Comparison of ENCODE assay signal across 20 cellular contexts in the genomic region with DNA sequence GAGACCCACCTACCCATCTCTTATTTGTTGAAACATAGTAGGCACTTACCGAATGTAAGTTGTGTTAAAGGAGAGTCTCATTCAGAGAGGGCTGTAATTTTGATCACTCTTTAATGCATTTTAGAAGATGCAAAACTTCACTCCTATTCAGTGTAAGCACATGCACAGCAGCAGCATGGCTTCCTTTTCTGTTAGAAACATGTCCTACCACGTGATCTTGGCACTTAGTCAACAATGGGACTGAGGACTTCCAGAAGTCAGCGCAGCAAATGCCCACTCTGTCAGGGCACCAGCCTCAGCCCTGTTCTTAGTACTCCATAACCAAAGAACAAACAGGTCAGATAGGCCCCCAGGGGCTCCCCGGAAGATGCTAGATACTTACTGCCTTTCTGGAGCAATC.
"Had no signal": no experiment of that assay in that cellular context is flagged by ENCODE, and none has a peak within 500 bp of the region (broad histone marks: within the 10 kb centered on the region; RNA-seq: fewer than 3 reads in every experiment).

No MANE protein-coding gene starts in this region.

- H3K4me1 Mint-ChIP-seq: natural killer cell; stimulated activated effector memory CD8-positive, alpha-beta T cell treated with anti-CD3 and anti-CD28 coated beads, Interleukin-12 subunit alpha, Interleukin-12 subunit beta, amount 100 ng/mL, for 72 hours had no signal

- H3K4me3 ChIP-seq: coronary artery, left lung, pancreas, smooth muscle cell, stomach, thyroid gland had no signal

- H3K27ac Mint-ChIP-seq: natural killer cell; stimulated activated effector memory CD8-positive, alpha-beta T cell treated with anti-CD3 and anti-CD28 coated beads, Interleukin-12 subunit alpha, Interleukin-12 subunit beta, amount 100 ng/mL, for 72 hours had no signal

- DNase-seq: dermis blood vessel endothelial cell; effector memory CD4-positive, alpha-beta T cell; erythroblast; hypothalamus; left cardiac atrium; left lung; natural killer cell; pancreas; stimulated activated CD4-positive, alpha-beta T cell treated with anti-CD3 and anti-CD28 coated beads, Interleukin-12 subunit alpha, Interleukin-12 subunit beta, amount 100 ng/mL, for 4 hours; stimulated activated CD4-positive, alpha-beta T cell treated with anti-CD3 and anti-CD28 coated beads, Interleukin-1b, Interleukin-23, amount 100 ng/mL, for 48 hours; stimulated activated CD4-positive, alpha-beta T cell treated with anti-CD3 and anti-CD28 coated beads, Interleukin-4, amount 100 ng/mL, for 1 hour; stimulated activated naive CD4-positive, alpha-beta T cell treated with Interleukin-2 at 50 U/mL for 16 hours; stomach; thyroid gland; trophoblast cell had no signal

- H3K4me1 ChIP-seq: left lung, pancreas, stomach, thyroid gland had no signal

- H3K36me3 Mint-ChIP-seq: natural killer cell; stimulated activated effector memory CD8-positive, alpha-beta T cell treated with anti-CD3 and anti-CD28 coated beads, Interleukin-12 subunit alpha, Interleukin-12 subunit beta, amount 100 ng/mL, for 72 hours had no signal

- ATAC-seq: left cardiac atrium; left lung; natural killer cell; pancreas; sciatic nerve; stimulated activated effector memory CD8-positive, alpha-beta T cell treated with anti-CD3 and anti-CD28 coated beads, Interleukin-12 subunit alpha, Interleukin-12 subunit beta, amount 100 ng/mL, for 72 hours had no signal

- H3K4me3 Mint-ChIP-seq: natural killer cell; stimulated activated effector memory CD8-positive, alpha-beta T cell treated with anti-CD3 and anti-CD28 coated beads, Interleukin-12 subunit alpha, Interleukin-12 subunit beta, amount 100 ng/mL, for 72 hours had no signal

- H3K36me3 ChIP-seq: left lung, neutrophil, pancreas, stomach, thyroid gland had no signal

- H3K9me3 Mint-ChIP-seq: natural killer cell; stimulated activated effector memory CD8-positive, alpha-beta T cell treated with anti-CD3 and anti-CD28 coated beads, Interleukin-12 subunit alpha, Interleukin-12 subunit beta, amount 100 ng/mL, for 72 hours had no signal

- H3K27me3 ChIP-seq: thyroid gland had no signal

- H3K4me2 ChIP-seq: smooth muscle cell had no signal

- H3K9me3 ChIP-seq: left lung, neutrophil, pancreas, stomach, thyroid gland had no signal

- H3K27ac ChIP-seq: coronary artery, left lung, neutrophil, pancreas, stomach, thyroid gland had no signal
